In genomic region chr4:80183196-80184052, GRCh38 we compare ENCODE assay signal across 8 cellular contexts. TPM values are rescaled to one million over a fixed set of nuclear protein-coding genes. Genes with fewer than 3 reads are reported as not detected.
A peak's percentile ranks its signal among the peaks of the same experiment; 100 is the strongest.
DNase-seq lines count a peak whose midpoint lies in the region; ATAC-seq lines count a peak whose summit lies in the region.

No MANE protein-coding gene starts in this region.

- H3K9me3 ChIP-seq in mucosa of stomach (ENCODE audit: control insufficient read depth, low read length) = no peaks in the 10 kb centered on the region

- DNase-seq in DMS53 (lab: John Stamatoyannopoulos, UW) (peak; percentile 61), DMS53 treated with DMSO at 0.1 percent for 48 hours (lab: John Stamatoyannopoulos, UW; ENCODE audit: unreplicated experiment) (no peak), T-cell (peak in 17 of 34 experiments; percentile 13 to 51 (median 30)), ureter (ENCODE audit: low spot score) (peak; percentile 59), NCI-H1436 treated with DMSO at 0.1 percent for 48 hours (lab: John Stamatoyannopoulos, UW) (no peak)
- peak; percentile 34 for DNase-seq in effector CD4-positive, alpha-beta T cell

- peaks cover 62% of the 10 kb centered on the region for H3K27me3 ChIP-seq in mucosa of stomach (ENCODE audit: control insufficient read depth, insufficient read depth, low read length)

- peaks cover 5 to 17% (median 9%) of the 10 kb centered on the region in 3 donors for H3K9me3 Mint-ChIP-seq in T-cell

- peak overlapping the region; percentile 48 for H3K9ac ChIP-seq in mucosa of stomach (ENCODE audit: low read length)

- peak; percentile 38 for ATAC-seq in HG03064 (IDR thresholded peaks at IDR 0.05; ENCODE audit: low read depth, unreplicated experiment)
- ATAC-seq in T-cell (replicated peaks in 1 of 4) = peak; percentile 44 to 53 (median 50)

- H3K36me3 Mint-ChIP-seq in T-cell = peaks cover 6% of the 10 kb centered on the region

- H3K27ac Mint-ChIP-seq in T-cell = peak overlapping the region; percentile 99

- peak overlapping the region; percentile 86 to 100 (median 99) for H3K4me3 Mint-ChIP-seq in T-cell

- H3K4me1 ChIP-seq in mucosa of stomach (ENCODE audit: control insufficient read depth, insufficient read depth, low read length) = peaks cover 20% of the 10 kb centered on the region

- H3K4me1 Mint-ChIP-seq in T-cell = peaks cover 53 to 56% (median 54%) of the 10 kb centered on the region in 3 donors

- POLR2A ChIA-PET in T-cell (lab: Charles Lee) = interaction anchor here (0.8 to 1.2 kb wide), 3 partner anchors 11 to 57 kb away, joined by 3 to 4 read pairs (median 3); no protein-coding TSS in a partner anchor

- CTCF ChIA-PET in T-cell (lab: Charles Lee) = interaction anchor here (0.5 to 7.2 kb wide), 24 partner anchors 11 to 700 kb away, joined by 3 to 62 read pairs (median 4); no protein-coding TSS in a partner anchor

- H3K36me3 ChIP-seq in mucosa of stomach (ENCODE audit: control insufficient read depth, insufficient read depth, low read length) = no peaks in the 10 kb centered on the region

- H3K4me3 ChIP-seq in mucosa of stomach (ENCODE audit: low read length) = no peak overlapping the region

- peaks cover 0 to 3% of the 10 kb centered on the region in 2 donors for H3K27me3 Mint-ChIP-seq in T-cell

RNA-seq across cellular contexts. Expression of gene PRDM8, which starts 13.9 kb away (rescaled TPM):
- total RNA-seq in T-cell (10 to 100 TPM; 10.5 to 18.7 (median 14.1) TPM), ureter (8.3 TPM)

Comparison
In these comparisons a context has a peak if more than half of its experiments do, and no peak if none do; other contexts are left out.
1. DNase-seq: peak in DMS53 (single experiment), effector CD4-positive, alpha-beta T cell (single experiment) and ureter (single experiment); none in DMS53 treated with DMSO at 0.1 percent for 48 hours (single experiment) and NCI-H1436 treated with DMSO at 0.1 percent for 48 hours (single experiment).